8 cellular contexts compared by ENCODE assay signal in the genomic region with DNA sequence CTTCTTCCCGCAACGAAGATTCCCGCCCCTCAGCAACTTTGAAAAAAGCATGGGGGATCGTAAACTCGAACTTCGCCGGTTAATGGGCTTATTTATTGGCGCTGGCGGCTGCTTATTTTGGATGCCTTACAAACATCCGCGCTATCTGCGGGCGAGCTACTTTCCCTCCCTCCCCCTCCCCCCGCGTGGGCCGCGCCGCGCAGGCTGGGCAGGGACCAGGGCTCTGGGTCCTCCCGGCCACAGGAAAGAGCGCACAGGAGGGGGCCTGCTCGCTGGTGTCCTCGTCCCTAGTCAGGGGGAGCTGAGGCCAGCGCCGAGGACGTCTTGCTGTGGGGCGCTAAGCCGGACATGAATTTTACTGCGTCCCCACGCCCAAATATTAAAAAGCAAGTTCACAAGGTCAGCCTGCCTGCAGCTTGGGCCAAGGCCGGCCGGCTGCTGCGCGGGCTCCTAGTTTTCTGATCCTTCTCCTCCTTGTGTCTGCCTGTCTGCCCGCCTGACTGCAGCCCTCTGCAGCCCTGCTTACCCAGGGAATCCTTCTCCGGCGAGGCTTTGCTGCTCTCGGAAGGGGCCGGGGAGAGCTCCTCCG. TPM values are rescaled to one million over a fixed set of nuclear protein-coding genes. Genes with fewer than 3 reads are reported as not detected.
DNase-seq lines count a peak whose midpoint lies in the region; ATAC-seq and TF ChIP-seq lines count a peak whose summit lies in the region.

No MANE protein-coding gene starts in this region.

- peak overlapping the region; percentile 89 for H3K9ac ChIP-seq in muscle layer of colon (ENCODE audit: low read length)

- H3K9me3 ChIP-seq in breast epithelium (no peaks in the 10 kb centered on the region), muscle layer of colon (ENCODE audit: low read length) (no peaks in the 10 kb centered on the region)

- no peaks in the 10 kb centered on the region for H3K4me1 ChIP-seq in breast epithelium
- H3K4me1 ChIP-seq in muscle layer of colon (ENCODE audit: insufficient read depth, low read length) = peaks cover 12% of the 10 kb centered on the region

- H3K4me3 ChIP-seq in breast epithelium = peak overlapping the region; percentile 62 to 91 (median 76)
- peak overlapping the region; percentile 67 to 74 for H3K4me3 ChIP-seq in muscle layer of colon (ENCODE audit: low read depth in 1 of 2, low read length in 2 of 2)

- H3K27me3 ChIP-seq in breast epithelium (peaks cover 3 to 75% of the 10 kb centered on the region in 2 donors), muscle layer of colon (ENCODE audit: control insufficient read depth in 1 of 2, insufficient read depth in 2 of 2, low read length in 2 of 2) (peaks cover 0 to 5% of the 10 kb centered on the region in 2 donors)

- no peaks in the 10 kb centered on the region for H3K36me3 ChIP-seq in breast epithelium
- peaks cover 7% of the 10 kb centered on the region for H3K36me3 ChIP-seq in muscle layer of colon (ENCODE audit: insufficient read depth, low read length)

- intact Hi-C loops in breast epithelium (cut with DNase I; ENCODE audit: low total_unique reads) = loop anchor here (10.0 kb wide), 1 partner anchor 1318 kb away; no protein-coding TSS in a partner anchor

- ATAC-seq in HG03442 (IDR thresholded peaks at IDR 0.05; ENCODE audit: unreplicated experiment) = no peak

- TF ChIP-seq POLR2A in breast epithelium (IDR thresholded peaks at IDR 0.05) (no peak), erythroblast (IDR thresholded peaks at IDR 0.05; ENCODE audit: low read length) (no peak)

- DNase-seq in Daoy (ENCODE audit: low read depth) (peak; percentile 79), NCI-H1105 (lab: John Stamatoyannopoulos, UW) (peak; percentile 55), breast epithelium (ENCODE audit: low spot score in 2 of 2) (peak in 1 of 2 donors; percentile 59), NCI-H2227 (lab: John Stamatoyannopoulos, UW; ENCODE audit: unreplicated experiment) (no peak), erythroblast (lab: John Stamatoyannopoulos, UW) (no peak), NOMO-1 (lab: John Stamatoyannopoulos, UW; ENCODE audit: unreplicated experiment in 2 of 2) (no peak)

- TF ChIP-seq CTCF in breast epithelium (IDR thresholded peaks at IDR 0.05) = no peak

- H3K27ac ChIP-seq in breast epithelium (peak overlapping the region; percentile 82 to 91), muscle layer of colon (ENCODE audit: low read depth, low read length) (peak overlapping the region; percentile 93)

RNA-seq across cellular contexts. Expression of a gene that starts 1.2 kb away (rescaled TPM):
- 12.3 and 31.2 TPM in 2 replicates for total RNA-seq in Daoy (2014; rRNA removed; shearing (Covaris generic))
- 10 to 100 TPM in 1 of 3 donors, 1 to 10 TPM in 2; 2.3 to 21.1 (median 5.2) TPM for total RNA-seq in breast epithelium

RNA-seq across cellular contexts. Expression of a gene that starts 7.6 kb away (rescaled TPM):
- 1.8 TPM in 1 of 2 replicates, not detected in the other for total RNA-seq in Daoy (2014; rRNA removed; shearing (Covaris generic))
- total RNA-seq in breast epithelium = 10 to 100 TPM in 1 of 3 donors, 1 to 10 TPM in 2; 7.5 to 18.4 (median 9.0) TPM

RNA-seq across cellular contexts. Expression of a gene that starts 12.1 kb away (rescaled TPM):
- total RNA-seq in Daoy (2014; rRNA removed; shearing (Covaris generic)) = 7.7 and 8.2 TPM in 2 replicates
- total RNA-seq in breast epithelium = 1 to 10 TPM in 1 of 3 donors, not detected in 2; 1.9 TPM

RNA-seq across cellular contexts. Expression of a gene that starts 16.4 kb away (rescaled TPM):
- total RNA-seq in Daoy (2014; rRNA removed; shearing (Covaris generic)) = 21.7 and 24.4 TPM in 2 replicates
- 1 to 10 TPM; 4.6 to 8.8 (median 6.2) TPM for total RNA-seq in breast epithelium

RNA-seq across cellular contexts. Expression of a gene that starts 20.5 kb away (rescaled TPM):
- total RNA-seq in Daoy (2014; rRNA removed; shearing (Covaris generic)) = 12.4 and 16.8 TPM in 2 replicates
- total RNA-seq in breast epithelium = 1 to 10 TPM; 4.5 to 6.4 (median 4.6) TPM

Comparison
In these comparisons a context has a peak if more than half of its experiments do, and no peak if none do; other contexts are left out.
1. DNase-seq: peak in Daoy (single experiment) and NCI-H1105 (single experiment); none in NCI-H2227 (single experiment), erythroblast (0 of 2) and NOMO-1 (0 of 2).